ENCODE assay signal across 1 cellular context in the genomic region with DNA sequence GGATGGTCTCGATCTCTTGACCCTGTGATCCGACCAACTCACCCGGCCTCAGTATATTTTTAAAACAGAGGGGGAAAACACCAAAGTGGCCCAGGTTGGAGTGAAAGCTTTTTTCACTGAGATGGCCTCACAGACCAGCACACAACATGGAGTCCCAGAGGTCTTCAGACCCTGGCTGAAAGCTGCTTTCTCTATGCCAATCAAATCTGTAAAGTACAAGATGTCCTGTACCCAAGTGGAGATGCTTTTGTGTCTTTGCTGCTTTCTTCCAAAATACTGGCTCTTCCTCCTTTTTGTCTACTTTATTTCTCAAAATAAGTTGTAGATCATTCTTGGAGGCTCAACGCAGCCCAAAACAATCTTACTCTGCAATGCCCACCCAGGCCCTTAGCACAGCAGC.
TF ChIP-seq lines count a peak whose summit lies in the region.

No MANE protein-coding gene starts in this region.

TF ChIP-seq in HepG2, 621 proteins besides CTCF, POLR2A, EP300 and RAD21:
- TF ChIP-seq ZNF292 (CRISPR knock-in tag; IDR thresholded peaks at IDR 0.05; ENCODE audit: borderline replicate concordance, low read depth) (no peak), MIER2 (CRISPR knock-in tag; IDR thresholded peaks at IDR 0.05) (no peak), TBX2 (CRISPR knock-in tag; IDR thresholded peaks at IDR 0.05; ENCODE audit: borderline replicate concordance) (no peak), ZNF441 (CRISPR knock-in tag; IDR thresholded peaks at IDR 0.05; ENCODE audit: borderline replicate concordance) (no peak), ZNF652 (CRISPR knock-in tag; IDR thresholded peaks at IDR 0.05; ENCODE audit: borderline replicate concordance, low read depth) (no peak), ZFY (CRISPR knock-in tag; IDR thresholded peaks at IDR 0.05) (no peak), ZNF720 (CRISPR knock-in tag; IDR thresholded peaks at IDR 0.05) (no peak), HMG20B (CRISPR knock-in tag; conservative IDR thresholded peaks at IDR 0.05) (no peak), SRSF4 (IDR thresholded peaks at IDR 0.05; ENCODE audit: low read depth, low read length, poor library complexity, severe bottlenecking) (no peak), MEF2D (CRISPR knock-in tag; IDR thresholded peaks at IDR 0.05) (no peak), ZSCAN22 (CRISPR knock-in tag; IDR thresholded peaks at IDR 0.05) (no peak), EZH2 (conservative IDR thresholded peaks at IDR 0.05; ENCODE audit: low read depth, low read length) (no peak), HOXD1 (CRISPR knock-in tag; IDR thresholded peaks at IDR 0.05) (no peak)
- TF ChIP-seq, protein P1, sequence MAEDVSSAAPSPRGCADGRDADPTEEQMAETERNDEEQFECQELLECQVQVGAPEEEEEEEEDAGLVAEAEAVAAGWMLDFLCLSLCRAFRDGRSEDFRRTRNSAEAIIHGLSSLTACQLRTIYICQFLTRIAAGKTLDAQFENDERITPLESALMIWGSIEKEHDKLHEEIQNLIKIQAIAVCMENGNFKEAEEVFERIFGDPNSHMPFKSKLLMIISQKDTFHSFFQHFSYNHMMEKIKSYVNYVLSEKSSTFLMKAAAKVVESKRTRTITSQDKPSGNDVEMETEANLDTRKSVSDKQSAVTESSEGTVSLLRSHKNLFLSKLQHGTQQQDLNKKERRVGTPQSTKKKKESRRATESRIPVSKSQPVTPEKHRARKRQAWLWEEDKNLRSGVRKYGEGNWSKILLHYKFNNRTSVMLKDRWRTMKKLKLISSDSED (CRISPR knock-in tag; IDR thresholded peaks at IDR 0.05), result no peak
- TF ChIP-seq, protein P2, sequence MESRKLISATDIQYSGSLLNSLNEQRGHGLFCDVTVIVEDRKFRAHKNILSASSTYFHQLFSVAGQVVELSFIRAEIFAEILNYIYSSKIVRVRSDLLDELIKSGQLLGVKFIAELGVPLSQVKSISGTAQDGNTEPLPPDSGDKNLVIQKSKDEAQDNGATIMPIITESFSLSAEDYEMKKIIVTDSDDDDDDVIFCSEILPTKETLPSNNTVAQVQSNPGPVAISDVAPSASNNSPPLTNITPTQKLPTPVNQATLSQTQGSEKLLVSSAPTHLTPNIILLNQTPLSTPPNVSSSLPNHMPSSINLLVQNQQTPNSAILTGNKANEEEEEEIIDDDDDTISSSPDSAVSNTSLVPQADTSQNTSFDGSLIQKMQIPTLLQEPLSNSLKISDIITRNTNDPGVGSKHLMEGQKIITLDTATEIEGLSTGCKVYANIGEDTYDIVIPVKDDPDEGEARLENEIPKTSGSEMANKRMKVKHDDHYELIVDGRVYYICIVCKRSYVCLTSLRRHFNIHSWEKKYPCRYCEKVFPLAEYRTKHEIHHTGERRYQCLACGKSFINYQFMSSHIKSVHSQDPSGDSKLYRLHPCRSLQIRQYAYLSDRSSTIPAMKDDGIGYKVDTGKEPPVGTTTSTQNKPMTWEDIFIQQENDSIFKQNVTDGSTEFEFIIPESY (CRISPR knock-in tag; IDR thresholded peaks at IDR 0.05), result no peak
- TF ChIP-seq, protein P3, sequence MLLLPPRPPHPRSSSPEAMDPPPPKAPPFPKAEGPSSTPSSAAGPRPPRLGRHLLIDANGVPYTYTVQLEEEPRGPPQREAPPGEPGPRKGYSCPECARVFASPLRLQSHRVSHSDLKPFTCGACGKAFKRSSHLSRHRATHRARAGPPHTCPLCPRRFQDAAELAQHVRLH (CRISPR knock-in tag; IDR thresholded peaks at IDR 0.05; ENCODE audit: borderline replicate concordance, low read depth), result no peak
- TF ChIP-seq, protein P4, sequence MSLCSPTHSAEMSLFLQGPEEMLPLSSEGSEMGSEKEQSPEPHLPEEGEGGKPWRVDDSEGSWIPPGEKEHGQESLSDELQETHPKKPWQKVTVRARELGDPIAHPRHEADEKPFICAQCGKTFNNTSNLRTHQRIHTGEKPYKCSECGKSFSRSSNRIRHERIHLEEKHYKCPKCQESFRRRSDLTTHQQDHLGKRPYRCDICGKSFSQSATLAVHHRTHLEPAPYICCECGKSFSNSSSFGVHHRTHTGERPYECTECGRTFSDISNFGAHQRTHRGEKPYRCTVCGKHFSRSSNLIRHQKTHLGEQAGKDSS (CRISPR knock-in tag; IDR thresholded peaks at IDR 0.05; ENCODE audit: borderline replicate concordance, low read depth), result no peak
- TF ChIP-seq, protein P5, sequence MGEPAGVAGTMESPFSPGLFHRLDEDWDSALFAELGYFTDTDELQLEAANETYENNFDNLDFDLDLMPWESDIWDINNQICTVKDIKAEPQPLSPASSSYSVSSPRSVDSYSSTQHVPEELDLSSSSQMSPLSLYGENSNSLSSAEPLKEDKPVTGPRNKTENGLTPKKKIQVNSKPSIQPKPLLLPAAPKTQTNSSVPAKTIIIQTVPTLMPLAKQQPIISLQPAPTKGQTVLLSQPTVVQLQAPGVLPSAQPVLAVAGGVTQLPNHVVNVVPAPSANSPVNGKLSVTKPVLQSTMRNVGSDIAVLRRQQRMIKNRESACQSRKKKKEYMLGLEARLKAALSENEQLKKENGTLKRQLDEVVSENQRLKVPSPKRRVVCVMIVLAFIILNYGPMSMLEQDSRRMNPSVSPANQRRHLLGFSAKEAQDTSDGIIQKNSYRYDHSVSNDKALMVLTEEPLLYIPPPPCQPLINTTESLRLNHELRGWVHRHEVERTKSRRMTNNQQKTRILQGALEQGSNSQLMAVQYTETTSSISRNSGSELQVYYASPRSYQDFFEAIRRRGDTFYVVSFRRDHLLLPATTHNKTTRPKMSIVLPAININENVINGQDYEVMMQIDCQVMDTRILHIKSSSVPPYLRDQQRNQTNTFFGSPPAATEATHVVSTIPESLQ (CRISPR knock-in tag; conservative IDR thresholded peaks at IDR 0.05), result no peak
